Comparison of ENCODE assay signal across 8 cellular contexts in the genomic region with DNA sequence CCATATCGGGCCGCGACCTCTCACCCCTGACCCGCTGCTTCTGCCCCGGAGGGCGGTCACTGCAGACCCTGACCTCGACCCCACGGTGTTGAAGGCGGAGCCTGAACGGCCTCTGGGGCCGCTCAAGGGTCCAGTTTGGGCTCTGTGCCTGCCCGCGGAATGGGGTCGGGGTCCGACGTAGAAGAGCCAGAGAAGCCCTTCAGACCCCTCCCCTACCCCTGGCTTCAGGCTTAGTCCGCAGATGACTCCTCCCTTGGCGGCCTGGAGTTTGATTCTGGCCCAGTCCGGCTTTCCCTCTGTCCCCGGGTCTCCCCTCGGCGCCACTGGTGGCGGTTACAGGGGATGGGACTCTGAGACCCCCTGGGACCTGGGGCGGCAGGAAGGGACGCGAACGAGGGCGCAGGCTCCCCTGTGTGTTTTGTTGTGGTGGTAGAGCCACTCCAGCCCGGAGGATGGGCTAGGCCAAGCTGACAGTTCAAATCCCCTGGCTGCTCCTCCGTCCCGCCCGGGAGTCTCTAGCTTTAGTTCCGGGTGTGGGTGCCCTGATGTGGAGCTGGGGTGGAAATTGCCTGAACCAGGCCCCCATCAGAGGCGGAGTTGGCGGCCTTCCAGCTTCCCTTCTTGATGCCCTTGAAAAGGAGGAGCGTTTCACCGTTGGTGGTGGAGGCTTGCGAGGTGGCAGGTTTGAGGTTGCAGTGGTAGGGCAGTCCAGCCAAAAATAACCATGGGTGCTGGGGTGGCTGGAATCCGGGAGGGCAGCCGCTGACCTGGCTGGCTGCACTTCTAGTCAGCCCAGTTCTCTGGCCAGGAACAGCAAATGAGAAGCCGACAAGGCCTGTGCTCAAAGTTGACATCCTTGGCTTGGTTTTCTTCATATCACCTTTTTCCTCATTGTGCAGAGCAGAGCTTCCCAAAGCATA. TPM values are rescaled to one million over a fixed set of nuclear protein-coding genes. Genes with fewer than 3 reads are reported as not detected.
DNase-seq lines count a peak whose midpoint lies in the region; ATAC-seq and TF ChIP-seq lines count a peak whose summit lies in the region.

No MANE protein-coding gene starts in this region.

- peaks cover 16% of the 10 kb centered on the region for H3K36me3 Mint-ChIP-seq in CD4-positive, CD25-positive, alpha-beta regulatory T cell
- peaks cover 22% of the 10 kb centered on the region for H3K36me3 Mint-ChIP-seq in GM23338 (ENCODE audit: low read depth)
- peaks cover 10% of the 10 kb centered on the region for H3K36me3 Mint-ChIP-seq in neural progenitor cell

- H3K27ac Mint-ChIP-seq in CD4-positive, CD25-positive, alpha-beta regulatory T cell = peak overlapping the region; percentile 95 to 97 (median 96)
- H3K27ac Mint-ChIP-seq in GM23338 (peak overlapping the region; percentile 88), neural progenitor cell (peak overlapping the region; percentile 33)

- peak; percentile 54 to 61 (median 60) for DNase-seq in CD4-positive, CD25-positive, alpha-beta regulatory T cell
- peak; percentile 48 for DNase-seq in GM23338 (ENCODE audit: low spot score)
- DNase-seq in activated T-helper 9 cell treated with anti-CD3 and anti-CD28 coated beads, Interleukin-2, amount 50 U/mL, for 16 hours (ENCODE audit: low read depth) = peak; percentile 42
- peak; percentile 73 for DNase-seq in fibroblast of the aortic adventitia (ENCODE audit: low read depth)
- peak; percentile 69 for DNase-seq in neural progenitor cell (ENCODE audit: low spot score)
- DNase-seq in DMS153 treated with DMSO at 0.1 percent for 48 hours (lab: John Stamatoyannopoulos, UW; ENCODE audit: unreplicated experiment) = no peak

- H4K20me1 ChIP-seq in GM23338 (replicated peaks; ENCODE audit: insufficient read depth) (peaks cover 22% of the 10 kb centered on the region), OCI-LY1 (ENCODE audit: insufficient read depth, low read length) (no peaks in the 10 kb centered on the region), neural progenitor cell (ENCODE audit: low read depth) (peaks cover 55% of the 10 kb centered on the region)

- peaks cover 19% of the 10 kb centered on the region for H3F3A ChIP-seq in GM23338 (replicated peaks; ENCODE audit: low read depth)
- no peaks in the 10 kb centered on the region for H3F3A ChIP-seq in OCI-LY1 (ENCODE audit: insufficient read depth, low read length)
- peaks cover 30% of the 10 kb centered on the region for H3F3A ChIP-seq in neural progenitor cell (ENCODE audit: low read depth)

- H3K27ac ChIP-seq in CD4-positive, CD25-positive, alpha-beta regulatory T cell (ENCODE audit: insufficient read depth, low read length, poor library complexity, severe bottlenecking) = peak overlapping the region; percentile 97
- H3K27ac ChIP-seq in GM23338 (ENCODE audit: low read depth) = peak overlapping the region; percentile 78
- peak overlapping the region; percentile 73 for H3K27ac ChIP-seq in OCI-LY1 (ENCODE audit: low read depth, low read length, poor library complexity, severe bottlenecking)
- H3K27ac ChIP-seq in neural progenitor cell = peak overlapping the region; percentile 64
- H3K27ac ChIP-seq in subcutaneous abdominal adipose tissue (ENCODE audit: low read depth, low read length) = peak overlapping the region; percentile 96

- no peaks in the 10 kb centered on the region for H3K27me3 ChIP-seq in CD4-positive, CD25-positive, alpha-beta regulatory T cell (ENCODE audit: control insufficient read depth, insufficient read depth, low read length)
- H3K27me3 ChIP-seq in GM23338 (ENCODE audit: insufficient read depth) (peaks cover 9% of the 10 kb centered on the region; the same call in 1 of the 2 replicates), OCI-LY1 (ENCODE audit: insufficient read depth, low read length) (no peaks in the 10 kb centered on the region), neural progenitor cell (peaks cover 10% of the 10 kb centered on the region), subcutaneous abdominal adipose tissue (ENCODE audit: control insufficient read depth in 5 of 5, insufficient read depth in 4 of 5, low read length in 5 of 5) (no peaks in the 10 kb centered on the region)

- no peak for TF ChIP-seq CTCF in GM23338 (conservative IDR thresholded peaks at IDR 0.05; ENCODE audit: low read depth in 2 of 2)
- TF ChIP-seq CTCF in OCI-LY1 (IDR thresholded peaks at IDR 0.05; ENCODE audit: low read length) = no peak
- no peak for TF ChIP-seq CTCF in fibroblast of the aortic adventitia (IDR thresholded peaks at IDR 0.05; ENCODE audit: insufficient read depth, low read length)
- TF ChIP-seq CTCF in neural progenitor cell (IDR thresholded peaks at IDR 0.05) = no peak

- H3K9ac ChIP-seq in OCI-LY1 (ENCODE audit: low read length) (peak overlapping the region; percentile 97), neural progenitor cell (peak overlapping the region; percentile 98), subcutaneous abdominal adipose tissue (ENCODE audit: low read length in 5 of 5) (peak overlapping the region; percentile 93 to 100 (median 100))

- no peaks in the 10 kb centered on the region for H3K9me3 Mint-ChIP-seq in CD4-positive, CD25-positive, alpha-beta regulatory T cell
- H3K9me3 Mint-ChIP-seq in GM23338 = no peaks in the 10 kb centered on the region; the same call in 2 of the 3 replicates
- H3K9me3 Mint-ChIP-seq in neural progenitor cell = no peaks in the 10 kb centered on the region

- no peaks in the 10 kb centered on the region for H3K27me3 Mint-ChIP-seq in CD4-positive, CD25-positive, alpha-beta regulatory T cell
- peaks cover 26% of the 10 kb centered on the region for H3K27me3 Mint-ChIP-seq in GM23338 (ENCODE audit: insufficient read depth, low read depth, poor library complexity)
- H3K27me3 Mint-ChIP-seq in neural progenitor cell (ENCODE audit: insufficient read depth, low read depth) = peaks cover 8% of the 10 kb centered on the region

- no peak for ATAC-seq in CD4-positive, CD25-positive, alpha-beta regulatory T cell (ENCODE audit: low read depth in 2 of 2)
- ATAC-seq in GM23338 = peak; percentile 11

- peaks cover 5 to 56% (median 35%) of the 10 kb centered on the region in 4 donors for H3K4me1 Mint-ChIP-seq in CD4-positive, CD25-positive, alpha-beta regulatory T cell
- H3K4me1 Mint-ChIP-seq in GM23338 (peaks cover 18% of the 10 kb centered on the region), neural progenitor cell (peaks cover 19% of the 10 kb centered on the region)

- 0 out of 2 replicates have a peak overlapping the region, but pooled peaks have one; percentile 52 for H2AFZ ChIP-seq in GM23338
- H2AFZ ChIP-seq in OCI-LY1 (ENCODE audit: low read length) = no peak overlapping the region
- no peak overlapping the region for H2AFZ ChIP-seq in neural progenitor cell (replicated peaks)

- H3K79me2 ChIP-seq in GM23338 (replicated peaks; ENCODE audit: insufficient read depth) = peaks cover 29% of the 10 kb centered on the region
- H3K79me2 ChIP-seq in OCI-LY1 (ENCODE audit: insufficient read depth, low read length) = peaks cover 31% of the 10 kb centered on the region
- H3K79me2 ChIP-seq in neural progenitor cell (ENCODE audit: low read depth) = peaks cover 38% of the 10 kb centered on the region

- H3K36me3 ChIP-seq in CD4-positive, CD25-positive, alpha-beta regulatory T cell (ENCODE audit: control insufficient read depth, insufficient read depth, low read length) = peaks cover 27% of the 10 kb centered on the region
- 0 out of 2 replicates have a peak, but pooled peaks cover 9% of the 10 kb centered on the region for H3K36me3 ChIP-seq in GM23338 (ENCODE audit: insufficient read depth)
- peaks cover 19% of the 10 kb centered on the region; the same call in 1 of the 2 replicates for H3K36me3 ChIP-seq in OCI-LY1 (ENCODE audit: insufficient read depth, low read length)
- no peaks in the 10 kb centered on the region for H3K36me3 ChIP-seq in neural progenitor cell
- H3K36me3 ChIP-seq in subcutaneous abdominal adipose tissue (ENCODE audit: control insufficient read depth in 5 of 5, insufficient read depth in 5 of 5, low read length in 5 of 5) = peaks cover 0 to 29% (median 24%) of the 10 kb centered on the region in 5 donors

- peak overlapping the region; percentile 83 for H3K4me3 ChIP-seq in CD4-positive, CD25-positive, alpha-beta regulatory T cell (ENCODE audit: low read depth, low read length)
- H3K4me3 ChIP-seq in GM23338 (peak overlapping the region; percentile 96), OCI-LY1 (ENCODE audit: low read depth, low read length, poor library complexity, severe bottlenecking) (peak overlapping the region; percentile 94), fibroblast of the aortic adventitia (ENCODE audit: low read depth, low read length) (peak overlapping the region; percentile 96), neural progenitor cell (peak overlapping the region; percentile 93), subcutaneous abdominal adipose tissue (ENCODE audit: low read depth in 1 of 5, low read length in 5 of 5) (peak overlapping the region; percentile 80 to 98 (median 91))

- H3K4me2 ChIP-seq in GM23338 = peak overlapping the region; percentile 84
- H3K4me2 ChIP-seq in OCI-LY1 (ENCODE audit: low read length) = peak overlapping the region; percentile 82
- peak overlapping the region; percentile 96 for H3K4me2 ChIP-seq in neural progenitor cell

- peaks cover 50% of the 10 kb centered on the region for H3K4me1 ChIP-seq in CD4-positive, CD25-positive, alpha-beta regulatory T cell (ENCODE audit: control insufficient read depth, insufficient read depth, low read length, poor library complexity, severe bottlenecking)
- H3K4me1 ChIP-seq in GM23338 (ENCODE audit: insufficient read depth) (peaks cover 11% of the 10 kb centered on the region), OCI-LY1 (ENCODE audit: insufficient read depth, low read length, severe bottlenecking) (peaks cover 27% of the 10 kb centered on the region), neural progenitor cell (peaks cover 16% of the 10 kb centered on the region), subcutaneous abdominal adipose tissue (ENCODE audit: control insufficient read depth in 5 of 5, insufficient read depth in 5 of 5, low read length in 5 of 5) (peaks cover 9 to 67% (median 56%) of the 10 kb centered on the region in 5 donors)

- no peaks in the 10 kb centered on the region for H3K9me3 ChIP-seq in CD4-positive, CD25-positive, alpha-beta regulatory T cell (ENCODE audit: control insufficient read depth in 2 of 2, low read length in 2 of 2)
- no peaks in the 10 kb centered on the region for H3K9me3 ChIP-seq in OCI-LY1 (ENCODE audit: low read length)
- no peaks in the 10 kb centered on the region for H3K9me3 ChIP-seq in neural progenitor cell (ENCODE audit: low read depth)
- H3K9me3 ChIP-seq in subcutaneous abdominal adipose tissue (ENCODE audit: control insufficient read depth in 5 of 5, low read length in 5 of 5) = no peaks in the 10 kb centered on the region

- H3K9me2 ChIP-seq in GM23338 (ENCODE audit: insufficient read depth) (no peaks in the 10 kb centered on the region), OCI-LY1 (ENCODE audit: low read depth, low read length) (no peaks in the 10 kb centered on the region)

- peak overlapping the region; percentile 93 to 99 (median 96) for H3K4me3 Mint-ChIP-seq in CD4-positive, CD25-positive, alpha-beta regulatory T cell
- peak overlapping the region; percentile 90 for H3K4me3 Mint-ChIP-seq in GM23338
- H3K4me3 Mint-ChIP-seq in neural progenitor cell = peak overlapping the region; percentile 95

RNA-seq across cellular contexts. Expression of gene CLK3, which starts 0.6 kb away (rescaled TPM):
- 289 TPM for total RNA-seq in CD4-positive, CD25-positive, alpha-beta regulatory T cell
- 10 to 100 TPM; 58.4 to 79.7 (median 75.0) TPM for polyA plus RNA-seq in CD4-positive, CD25-positive, alpha-beta regulatory T cell
- total RNA-seq in GM23338 (2014; rRNA removed; shearing (Covaris generic)) = 59.1 and 67.7 TPM in 2 replicates
- 38.1 and 40.7 TPM in 2 replicates for polyA plus RNA-seq in GM23338 (2016; fragmentation: Nextera tagmentation; extraction: Ambion mirVana)
- total RNA-seq in fibroblast of the aortic adventitia (ENCODE audit: low replicate concordance) (41.5 and 52.6 TPM in 2 replicates), neural progenitor cell (ENCODE audit: low replicate concordance) (66.1 and 106 TPM in 2 replicates)

Comparison
In these comparisons a context has a peak if more than half of its experiments do, and no peak if none do; other contexts are left out.
1. H3K27ac Mint-ChIP-seq: peak in every context shown above with its lines; median percentile 96 in CD4-positive, CD25-positive, alpha-beta regulatory T cell; 88 in GM23338; 33 in neural progenitor cell.